Comparison of ENCODE assay signal across 9 cellular contexts in the genomic region with DNA sequence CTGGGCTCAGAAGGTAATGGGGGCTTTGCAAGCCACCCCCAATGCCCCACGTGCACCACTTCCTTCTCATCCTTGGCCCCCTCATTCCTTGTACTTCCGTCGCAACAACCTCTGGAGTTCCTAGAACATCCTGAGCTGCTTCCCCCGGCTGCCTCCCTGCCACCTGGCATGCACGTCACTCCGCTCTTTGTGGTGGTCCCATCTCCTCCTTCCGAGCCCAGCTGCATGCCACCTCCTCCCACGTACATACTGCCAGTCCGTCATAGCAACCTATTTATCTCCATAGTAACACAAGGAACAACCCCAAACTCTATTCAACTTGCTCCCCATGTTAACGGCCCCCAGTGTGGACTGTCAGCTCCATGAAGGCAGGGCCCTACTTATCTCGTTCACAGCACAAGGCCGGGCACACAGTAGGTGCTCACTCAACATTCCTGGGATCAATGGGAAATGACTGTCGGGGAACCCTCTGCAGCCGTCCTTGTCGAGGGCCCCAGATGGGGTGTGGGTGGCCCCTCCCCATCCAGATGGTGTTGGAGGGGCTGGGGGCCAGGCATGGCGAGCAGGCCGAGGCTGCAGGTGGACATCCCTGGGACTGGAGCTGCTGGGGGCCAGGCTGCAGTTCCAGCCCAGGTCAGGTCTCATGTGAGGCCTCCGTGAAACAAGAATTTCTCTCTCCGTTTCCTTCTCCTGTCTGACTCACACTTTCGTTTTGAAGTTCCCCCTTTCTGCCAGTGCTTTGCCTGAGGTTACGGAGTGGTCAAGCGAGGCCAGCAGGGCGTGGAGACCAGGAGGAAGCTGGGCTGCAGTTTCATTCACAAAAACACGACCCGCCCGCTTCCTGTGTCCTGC. TPM values are rescaled to one million over a fixed set of nuclear protein-coding genes. Genes with fewer than 3 reads are reported as not detected.
DNase-seq lines count a peak whose midpoint lies in the region; ATAC-seq and TF ChIP-seq lines count a peak whose summit lies in the region.
"Had no signal": no experiment of that assay in that cellular context is flagged by ENCODE, and none has a peak within 500 bp of the region (broad histone marks: within the 10 kb centered on the region; RNA-seq: fewer than 3 reads in every experiment).

No MANE protein-coding gene starts in this region.

- H3K4me1 ChIP-seq in GM23248 (ENCODE audit: insufficient read depth) = peaks cover 61% of the 10 kb centered on the region
- peaks cover 33% of the 10 kb centered on the region for H3K4me1 ChIP-seq in Karpas-422 (ENCODE audit: low read length)
- H3K4me1 ChIP-seq in neural progenitor cell = no peaks in the 10 kb centered on the region

- H3K27ac ChIP-seq in GM23248 (peak overlapping the region; percentile 96), Karpas-422 (ENCODE audit: low read length) (peak overlapping the region; percentile 51), neural progenitor cell (no peak overlapping the region)

- H3K4me3 Mint-ChIP-seq in activated CD4-positive, alpha-beta memory T cell treated with anti-CD3 and anti-CD28 coated beads for 36 hours = no peak overlapping the region
- H3K4me3 Mint-ChIP-seq in neural progenitor cell = peak overlapping the region; percentile 1

- CTCF ChIA-PET in GM10248 (lab: Yijun Ruan, JAX) = interaction anchor here (1.3 to 1.8 kb wide), 6 partner anchors 11 to 195 kb away, joined by 3 to 6 read pairs (median 4); a partner anchor contains a TSS
- CTCF ChIA-PET in activated CD4-positive, alpha-beta memory T cell treated with anti-CD3 and anti-CD28 coated beads for 36 hours (lab: Charles Lee) = interaction anchor here (1.3 to 2.2 kb wide), 4 partner anchors 10 to 373 kb away, joined by 3 to 10 read pairs (median 6); no protein-coding TSS in a partner anchor

- peak; percentile 87 for DNase-seq in GM10248 (ENCODE audit: extremely low spot score)
- DNase-seq in GM23248 = peak; percentile 86
- peak; percentile 80 for DNase-seq in Karpas-422
- DNase-seq in activated CD4-positive, alpha-beta memory T cell treated with anti-CD3 and anti-CD28 coated beads for 36 hours = peak; percentile 48
- peak; percentile 92 for DNase-seq in fibroblast of mammary gland (ENCODE audit: low read depth)
- no peak for DNase-seq in neural progenitor cell (ENCODE audit: low spot score)
- DNase-seq in activated CD4-positive, CD25-positive, alpha-beta regulatory T cell treated with anti-CD3 and anti-CD28 coated beads, Interleukin-2, amount 50 U/mL, for 72 hours = no peak

- peak overlapping the region; percentile 33; the same call in 1 of the 2 replicates for H3K4me3 ChIP-seq in GM23248
- H3K4me3 ChIP-seq in Karpas-422 (ENCODE audit: low read length) = peak overlapping the region; percentile 52; the same call in 1 of the 2 replicates
- H3K4me3 ChIP-seq in fibroblast of mammary gland (ENCODE audit: control insufficient read depth, low read depth, low read length) = no peak overlapping the region
- no peak overlapping the region for H3K4me3 ChIP-seq in neural progenitor cell

- H3K79me2 ChIP-seq in GM23248 (ENCODE audit: insufficient read depth) (no peaks in the 10 kb centered on the region), Karpas-422 (ENCODE audit: low read length) (no peaks in the 10 kb centered on the region), neural progenitor cell (ENCODE audit: low read depth) (no peaks in the 10 kb centered on the region)

- H3F3A ChIP-seq in GM23248 (ENCODE audit: insufficient read depth) (peaks cover 55% of the 10 kb centered on the region), neural progenitor cell (ENCODE audit: low read depth) (no peaks in the 10 kb centered on the region)

- no peaks in the 10 kb centered on the region for H3K36me3 Mint-ChIP-seq in activated CD4-positive, alpha-beta memory T cell treated with anti-CD3 and anti-CD28 coated beads for 36 hours
- no peaks in the 10 kb centered on the region for H3K36me3 Mint-ChIP-seq in neural progenitor cell

- POLR2A ChIA-PET in GM10248 (lab: Yijun Ruan, JAX) = interaction anchor here (1.0 kb wide), 1 partner anchor 40 kb away, joined by 4 read pairs; no protein-coding TSS in a partner anchor
- POLR2A ChIA-PET in activated CD4-positive, alpha-beta memory T cell treated with anti-CD3 and anti-CD28 coated beads for 36 hours (lab: Charles Lee) = interaction anchor here (0.9 to 1.6 kb wide), 3 partner anchors 14 to 249 kb away, joined by 3 to 5 read pairs (median 4); no protein-coding TSS in a partner anchor

- H3K27me3 ChIP-seq in GM23248 (replicated peaks; ENCODE audit: insufficient read depth) (no peaks in the 10 kb centered on the region), Karpas-422 (ENCODE audit: low read length) (no peaks in the 10 kb centered on the region), neural progenitor cell (no peaks in the 10 kb centered on the region)

- no peaks in the 10 kb centered on the region for H3K27me3 Mint-ChIP-seq in activated CD4-positive, alpha-beta memory T cell treated with anti-CD3 and anti-CD28 coated beads for 36 hours
- peaks cover 17% of the 10 kb centered on the region for H3K27me3 Mint-ChIP-seq in neural progenitor cell (ENCODE audit: insufficient read depth, low read depth)

- no peak overlapping the region for H2AFZ ChIP-seq in GM23248
- no peak overlapping the region for H2AFZ ChIP-seq in Karpas-422 (ENCODE audit: low read length)
- no peak overlapping the region for H2AFZ ChIP-seq in neural progenitor cell (replicated peaks)

- no peaks in the 10 kb centered on the region for H3K36me3 ChIP-seq in GM23248 (ENCODE audit: low read depth)
- no peaks in the 10 kb centered on the region for H3K36me3 ChIP-seq in Karpas-422 (ENCODE audit: insufficient read depth, low read length)
- no peaks in the 10 kb centered on the region for H3K36me3 ChIP-seq in neural progenitor cell

- WGBS in GM23248 (ENCODE audit: low coverage in 1 of 2, low lambda C conversion rate in 2 of 2, missing lambda C conversion rate in 2 of 2), 2 experiments = 47% methylated on average over 26 of the region's 26 CpGs

- no peaks in the 10 kb centered on the region for H3K9me3 Mint-ChIP-seq in activated CD4-positive, alpha-beta memory T cell treated with anti-CD3 and anti-CD28 coated beads for 36 hours
- H3K9me3 Mint-ChIP-seq in neural progenitor cell = no peaks in the 10 kb centered on the region

- H3K4me1 Mint-ChIP-seq in activated CD4-positive, alpha-beta memory T cell treated with anti-CD3 and anti-CD28 coated beads for 36 hours (ENCODE audit: low read depth) = peaks cover 48% of the 10 kb centered on the region
- peaks cover 26% of the 10 kb centered on the region for H3K4me1 Mint-ChIP-seq in neural progenitor cell

- H4K20me1 ChIP-seq in GM23248 (ENCODE audit: insufficient read depth) (no peaks in the 10 kb centered on the region), Karpas-422 (ENCODE audit: insufficient read depth, low read depth, low read length) (no peaks in the 10 kb centered on the region), neural progenitor cell (ENCODE audit: low read depth) (no peaks in the 10 kb centered on the region)

- peak overlapping the region; percentile 43 for H3K4me2 ChIP-seq in GM23248 (ENCODE audit: unreplicated experiment)
- H3K4me2 ChIP-seq in Karpas-422 (ENCODE audit: low read depth, low read length, poor library complexity, severe bottlenecking) = peak overlapping the region; percentile 70
- no peak overlapping the region for H3K4me2 ChIP-seq in neural progenitor cell

- peak overlapping the region; percentile 75 for H3K9ac ChIP-seq in GM23248
- peak overlapping the region; percentile 55 for H3K9ac ChIP-seq in Karpas-422 (ENCODE audit: low read length)
- H3K9ac ChIP-seq in neural progenitor cell = no peak overlapping the region

- H3K9me2 ChIP-seq in GM23248 (ENCODE audit: insufficient read depth) (no peaks in the 10 kb centered on the region), Karpas-422 (replicated peaks; ENCODE audit: insufficient read depth, low read length) (no peaks in the 10 kb centered on the region)

- H3K27ac Mint-ChIP-seq in activated CD4-positive, alpha-beta memory T cell treated with anti-CD3 and anti-CD28 coated beads for 36 hours = peak overlapping the region; percentile 52
- peak overlapping the region; percentile 79 for H3K27ac Mint-ChIP-seq in neural progenitor cell

- intact Hi-C loops in activated CD4-positive, alpha-beta memory T cell treated with anti-CD3 and anti-CD28 coated beads for 36 hours (cut with micrococcal nuclease) = loop anchor here (1.0 to 5.0 kb wide), 6 partner anchors 39 to 345 kb away; no protein-coding TSS in a partner anchor

- no peak for ATAC-seq in GM21515 (IDR thresholded peaks at IDR 0.05; ENCODE audit: unreplicated experiment)

- no peak for TF ChIP-seq CTCF in GM10248 (IDR thresholded peaks at IDR 0.05; ENCODE audit: control extremely low read depth, extremely low read depth, low read depth, missing control alignments)
- TF ChIP-seq CTCF in fibroblast of mammary gland (conservative IDR thresholded peaks at IDR 0.05; ENCODE audit: control insufficient read depth, insufficient read depth, low read depth, low read length) = no peak
- no peak for TF ChIP-seq CTCF in neural progenitor cell (IDR thresholded peaks at IDR 0.05)

- in situ Hi-C loops in GM23248 (cut with MboI) = loop anchor here (10.0 kb wide), 1 partner anchor 337 kb away; no protein-coding TSS in a partner anchor

- H3K9me3 ChIP-seq in GM23248 (ENCODE audit: low read depth) = no peaks in the 10 kb centered on the region
- no peaks in the 10 kb centered on the region for H3K9me3 ChIP-seq in Karpas-422 (ENCODE audit: low read length)
- H3K9me3 ChIP-seq in neural progenitor cell (ENCODE audit: low read depth) = no peaks in the 10 kb centered on the region

RNA-seq across cellular contexts. Expression of a gene that starts 4.2 kb away (rescaled TPM):
- 0.63 and 0.86 TPM in 2 replicates for total RNA-seq in GM23248 (2014; rRNA removed; shearing (Covaris generic))
- 7.2 and 8.7 TPM in 2 replicates for polyA plus RNA-seq in GM23248 (2016; fragmentation: Nextera tagmentation; extraction: Ambion mirVana)
- 0.22 and 0.25 TPM in 2 replicates for total RNA-seq in Karpas-422 (2014; rRNA removed; shearing (Covaris generic); ENCODE audit: low replicate concordance)
- total RNA-seq in activated CD4-positive, alpha-beta memory T cell treated with anti-CD3 and anti-CD28 coated beads for 36 hours = under 1 TPM in 1 of 2 experiments, not detected in 1; 0.14 TPM
- total RNA-seq in neural progenitor cell (ENCODE audit: low replicate concordance) = not detected in 2 replicates
- total RNA-seq: frontal cortex had no signal

Comparison
In these comparisons a context has a peak if more than half of its experiments do, and no peak if none do; other contexts are left out.
1. DNase-seq: peak in GM10248 (single experiment), GM23248 (single experiment), Karpas-422 (single experiment), activated CD4-positive, alpha-beta memory T cell treated with anti-CD3 and anti-CD28 coated beads for 36 hours (single experiment) and fibroblast of mammary gland (single experiment); none in neural progenitor cell (single experiment) and activated CD4-positive, CD25-positive, alpha-beta regulatory T cell treated with anti-CD3 and anti-CD28 coated beads, Interleukin-2, amount 50 U/mL, for 72 hours (single experiment).
2. H3K4me3 ChIP-seq: peak in GM23248 (single experiment) and Karpas-422 (single experiment); none in fibroblast of mammary gland (single experiment) and neural progenitor cell (single experiment).